12 cellular contexts compared by ENCODE assay signal in genomic region chr10:28975891-28976471, GRCh38.
DNase-seq lines count a peak whose midpoint lies in the region; ATAC-seq and TF ChIP-seq lines count a peak whose summit lies in the region.
"Had no signal": no experiment of that assay in that cellular context is flagged by ENCODE, and none has a peak within 500 bp of the region (broad histone marks: within the 10 kb centered on the region; RNA-seq: fewer than 3 reads in every experiment).

No MANE protein-coding gene starts in this region.

- H3K27ac ChIP-seq in mesenchymal stem cell (ENCODE audit: low read length, poor library complexity, severe bottlenecking), result no peak overlapping the region
- H3K27ac ChIP-seq: dorsolateral prefrontal cortex, GM23248 had no signal

- ATAC-seq in WTC11 (peak; percentile 28; the same call in 1 of the 2 replicates), HG03108 (IDR thresholded peaks at IDR 0.05; ENCODE audit: unreplicated experiment) (no peak), GM21576 (IDR thresholded peaks at IDR 0.05; ENCODE audit: unreplicated experiment) (no peak), GM21717 (IDR thresholded peaks at IDR 0.05; ENCODE audit: unreplicated experiment) (no peak)
- ATAC-seq: Right ventricle myocardium inferior had no signal

- H3K14ac ChIP-seq in mesenchymal stem cell (ENCODE audit: low read length in 2 of 2), result no peak overlapping the region

- peaks cover 0 to 12% of the 10 kb centered on the region in 2 experiments for H3K27me3 ChIP-seq in mesenchymal stem cell (ENCODE audit: control insufficient read depth in 1 of 2, insufficient read depth in 1 of 2, low read length in 2 of 2)

- CTCF ChIA-PET in WTC11 (lab: Charles Lee), result interaction anchor here (0.7 kb wide), 1 partner anchor 312 kb away, joined by 3 read pairs; no protein-coding TSS in a partner anchor

- H3K18ac ChIP-seq in mesenchymal stem cell (ENCODE audit: low read depth in 1 of 2, low read length in 2 of 2), result no peak overlapping the region

- no peak overlapping the region for H3K27ac Mint-ChIP-seq in WTC11

- no peak overlapping the region for H4K8ac ChIP-seq in mesenchymal stem cell (ENCODE audit: low read length)

- no peaks in the 10 kb centered on the region for H3K36me3 ChIP-seq in mesenchymal stem cell (ENCODE audit: control insufficient read depth in 1 of 2, insufficient read depth in 2 of 2, low read depth in 1 of 2, low read length in 2 of 2)

- peaks cover 4% of the 10 kb centered on the region for H3K27me3 Mint-ChIP-seq in WTC11 (ENCODE audit: low read depth)

- no peak for TF ChIP-seq CTCF in WTC11 (IDR thresholded peaks at IDR 0.05)

- no peaks in the 10 kb centered on the region for H3K9me3 ChIP-seq in mesenchymal stem cell (ENCODE audit: control insufficient read depth, low read length)

- no peak overlapping the region for H2BK120ac ChIP-seq in mesenchymal stem cell (ENCODE audit: low read depth, low read length)

- peak overlapping the region; percentile 2 for H3K4me2 ChIP-seq in mesenchymal stem cell (ENCODE audit: low read length, poor library complexity, severe bottlenecking)

- 68% methylated on average over 7 of the region's 8 CpGs for WGBS in mesenchymal stem cell

- DNase-seq in COLO829 (ENCODE audit: low spot score) (peak; percentile 95), NCI-H1436 treated with DMSO at 0.1 percent for 48 hours (lab: John Stamatoyannopoulos, UW) (peak; percentile 83), WTC11 (ENCODE audit: low spot score) (no peak), mesenchymal stem cell (peak; percentile 20), NCI-H524 treated with DMSO at 0.1 percent for 48 hours (lab: John Stamatoyannopoulos, UW) (no peak)
- DNase-seq: activated CD4-positive, alpha-beta T cell treated with anti-CD3 and anti-CD28 coated beads for 1 hour; GM23248 had no signal

- no peak overlapping the region for H3K4ac ChIP-seq in mesenchymal stem cell (ENCODE audit: low read depth in 1 of 2, low read length in 2 of 2)

- H2BK15ac ChIP-seq in mesenchymal stem cell (ENCODE audit: low read depth, poor library complexity, severe bottlenecking), result no peak overlapping the region

- H3K9me3 Mint-ChIP-seq in WTC11, result peaks cover 12% of the 10 kb centered on the region

- H2AFZ ChIP-seq in mesenchymal stem cell (ENCODE audit: low read depth, low read length), result peak overlapping the region; percentile 36
- H2AFZ ChIP-seq: GM23248 had no signal

- POLR2A ChIA-PET in WTC11 (lab: Charles Lee), result no interaction called here

- no peak overlapping the region for H3K4me3 Mint-ChIP-seq in WTC11

- no peaks in the 10 kb centered on the region for H3K79me1 ChIP-seq in mesenchymal stem cell (replicated peaks; ENCODE audit: low read length, poor library complexity, severe bottlenecking)

- H2BK5ac ChIP-seq in mesenchymal stem cell (ENCODE audit: low read depth, low read length, poor library complexity, severe bottlenecking), result no peak overlapping the region

- H3K36me3 Mint-ChIP-seq in WTC11, result peaks cover 3% of the 10 kb centered on the region; the same call in 1 of the 2 replicates

- no peak overlapping the region for H3K23ac ChIP-seq in mesenchymal stem cell (ENCODE audit: low read length in 2 of 2)

- H3K4me3 ChIP-seq in mesenchymal stem cell (ENCODE audit: insufficient read depth in 1 of 2, low read depth in 1 of 2, low read length in 2 of 2), result no peak overlapping the region
- H3K4me3 ChIP-seq: GM23248 had no signal

- peaks cover 2% of the 10 kb centered on the region for H3K4me1 ChIP-seq in mesenchymal stem cell (ENCODE audit: control insufficient read depth, insufficient read depth, low read depth, low read length)

- H3K4me1 Mint-ChIP-seq in WTC11, result peaks cover 17% of the 10 kb centered on the region

- H3K9ac ChIP-seq in mesenchymal stem cell (ENCODE audit: low read length), result no peak overlapping the region
- H3K9ac ChIP-seq: GM23248 had no signal

- H4K91ac ChIP-seq in mesenchymal stem cell (ENCODE audit: low read length), result no peak overlapping the region

- no peak overlapping the region for H2BK12ac ChIP-seq in mesenchymal stem cell (ENCODE audit: low read length in 2 of 2)

- no peak overlapping the region for H2AK5ac ChIP-seq in mesenchymal stem cell (ENCODE audit: low read length, severe bottlenecking)

TF ChIP-seq in WTC11, 78 proteins besides CTCF, POLR2A, EP300 and RAD21 (continues in another document):
- TF ChIP-seq CREB1 (CRISPR knock-in tag; IDR thresholded peaks at IDR 0.05) (no peak), TEAD1 (CRISPR knock-in tag; IDR thresholded peaks at IDR 0.05) (no peak), ZNF396 (CRISPR knock-in tag; IDR thresholded peaks at IDR 0.05; ENCODE audit: borderline replicate concordance) (no peak), SMAD3 (CRISPR knock-in tag; IDR thresholded peaks at IDR 0.05; ENCODE audit: borderline replicate concordance) (no peak), FOXJ3 (CRISPR knock-in tag; IDR thresholded peaks at IDR 0.05; ENCODE audit: borderline replicate concordance) (no peak), PRRX2 (CRISPR knock-in tag; IDR thresholded peaks at IDR 0.05) (no peak), TP53 (CRISPR knock-in tag; IDR thresholded peaks at IDR 0.05) (no peak), NFATC4 (CRISPR knock-in tag; IDR thresholded peaks at IDR 0.05) (no peak), IRF1 (CRISPR knock-in tag; IDR thresholded peaks at IDR 0.05) (no peak), USF2 (CRISPR knock-in tag; IDR thresholded peaks at IDR 0.05) (no peak), ZNF423 (CRISPR knock-in tag; IDR thresholded peaks at IDR 0.05) (no peak), ZNF121 (CRISPR knock-in tag; IDR thresholded peaks at IDR 0.05) (no peak), ERG (CRISPR knock-in tag; IDR thresholded peaks at IDR 0.05) (no peak), NFE2L1 (CRISPR knock-in tag; IDR thresholded peaks at IDR 0.05) (no peak), STAT6 (CRISPR knock-in tag; conservative IDR thresholded peaks at IDR 0.05; ENCODE audit: low read depth) (no peak)

Comparison
In these comparisons a context has a peak if more than half of its experiments do, and no peak if none do; other contexts are left out.
1. DNase-seq: peak in COLO829 (single experiment), NCI-H1436 treated with DMSO at 0.1 percent for 48 hours (single experiment) and mesenchymal stem cell (single experiment); none in WTC11 (single experiment) and NCI-H524 treated with DMSO at 0.1 percent for 48 hours (single experiment).